In the genomic region with DNA sequence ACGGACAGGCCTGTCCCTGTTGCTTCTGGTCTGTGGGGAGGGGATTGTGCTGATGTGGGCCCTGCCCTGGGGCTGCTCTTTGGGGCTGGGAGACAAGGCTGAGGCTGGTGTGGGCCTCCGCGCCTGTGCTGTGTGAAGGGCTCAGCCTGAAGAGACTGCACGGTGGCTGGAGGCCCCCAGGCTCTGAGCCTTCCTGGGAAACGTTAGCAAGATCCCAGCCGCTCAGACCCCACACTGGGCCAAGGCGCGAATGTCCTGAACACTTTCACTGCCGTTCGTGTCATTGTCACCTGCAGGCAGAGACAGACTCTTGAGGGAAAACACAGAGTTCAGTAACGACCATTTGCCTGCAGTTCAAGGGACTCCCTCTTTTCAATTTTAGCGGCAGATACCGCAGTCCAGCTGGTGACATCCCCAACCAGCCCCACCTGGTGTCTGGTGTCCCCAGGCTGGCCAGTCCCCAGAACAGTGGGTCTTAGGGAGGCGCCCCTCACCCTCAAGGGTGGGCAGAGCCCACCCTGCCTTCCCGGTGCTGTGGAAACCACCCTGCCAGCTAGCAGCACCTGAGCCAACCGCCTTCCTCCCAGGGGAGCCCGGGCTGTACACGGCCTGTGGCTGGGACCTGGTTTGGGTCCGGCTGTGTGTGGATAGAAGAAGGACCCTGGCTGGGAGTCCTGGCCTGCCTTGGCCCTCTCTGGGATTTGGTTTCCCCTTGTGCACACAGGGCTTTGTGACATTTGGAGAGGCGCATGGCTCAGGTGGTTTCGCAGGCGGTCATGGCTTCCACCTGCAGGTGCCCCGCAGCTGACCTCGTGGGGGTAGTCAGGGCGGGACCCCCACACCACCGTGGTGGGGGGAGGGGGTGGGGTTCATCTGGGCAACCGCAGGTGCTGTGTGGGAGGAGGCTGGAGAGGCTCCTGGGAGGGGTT, we compare ENCODE assay signal across 30 cellular contexts. TPM values are rescaled to one million over a fixed set of nuclear protein-coding genes. Genes with fewer than 3 reads are reported as not detected.
DNase-seq lines count a peak whose midpoint lies in the region; ATAC-seq and TF ChIP-seq lines count a peak whose summit lies in the region.
"Had no signal": no experiment of that assay in that cellular context is flagged by ENCODE, and none has a peak within 500 bp of the region (broad histone marks: within the 10 kb centered on the region; RNA-seq: fewer than 3 reads in every experiment).

No MANE protein-coding gene starts in this region.

- no peak overlapping the region for H3K27ac ChIP-seq in right atrium auricular region
- no peak overlapping the region for H3K27ac ChIP-seq in OCI-LY1 (ENCODE audit: low read depth, low read length, poor library complexity, severe bottlenecking)
- no peak overlapping the region for H3K27ac ChIP-seq in left lung
- H3K27ac ChIP-seq: A549, prostate gland, SJSA1, testis had no signal

- no peak overlapping the region for H2AFZ ChIP-seq in OCI-LY1 (ENCODE audit: low read length)

- H3K9me3 ChIP-seq in right atrium auricular region (no peaks in the 10 kb centered on the region), OCI-LY1 (ENCODE audit: low read length) (no peaks in the 10 kb centered on the region), left lung (no peaks in the 10 kb centered on the region)
- H3K9me3 ChIP-seq: A549, prostate gland, SJSA1, testis had no signal

- H4K20me1 ChIP-seq in OCI-LY1 (ENCODE audit: insufficient read depth, low read length) = no peaks in the 10 kb centered on the region

- no peaks in the 10 kb centered on the region for H3K27me3 ChIP-seq in right atrium auricular region
- no peaks in the 10 kb centered on the region; the same call in 1 of the 2 replicates for H3K27me3 ChIP-seq in OCI-LY1 (ENCODE audit: insufficient read depth, low read length)
- H3K27me3 ChIP-seq in left lung = peaks cover 4 to 49% of the 10 kb centered on the region in 2 donors
- H3K27me3 ChIP-seq: SJSA1, testis had no signal

- H3K36me3 ChIP-seq in right atrium auricular region (no peaks in the 10 kb centered on the region), OCI-LY1 (ENCODE audit: insufficient read depth, low read length) (no peaks in the 10 kb centered on the region), left lung (no peaks in the 10 kb centered on the region)
- H3K36me3 ChIP-seq: prostate gland, SJSA1 had no signal

- peaks cover 35% of the 10 kb centered on the region for H3K27me3 Mint-ChIP-seq in stimulated activated memory B cell treated with anti-CD40 and anti-IgM and Interleukin-4, amounts not matched to agents 10 μg/mL and 1 μg/mL and 100 μg/mL, for 72 hours

- H3K9ac ChIP-seq in OCI-LY1 (ENCODE audit: low read length) = no peak overlapping the region; the same call in 1 of the 2 replicates

- peak overlapping the region; percentile 11 for H3K4me3 Mint-ChIP-seq in stimulated activated memory B cell treated with anti-CD40 and anti-IgM and Interleukin-4, amounts not matched to agents 10 μg/mL and 1 μg/mL and 100 μg/mL, for 72 hours
- H3K4me3 Mint-ChIP-seq: activated T-cell treated with anti-CD3 and anti-CD28 coated beads, Interleukin-2, amount 50 U/mL, for 72 hours; central memory CD8-positive, alpha-beta T cell; effector memory CD8-positive, alpha-beta T cell; stimulated activated naive CD8-positive, alpha-beta T cell treated with anti-CD3 and anti-CD28 coated beads, Interleukin-15, Interleukin-2, amounts not matched to agents 100 ng/mL and 50 ng/mL, for 24 hours; T-cell had no signal

- H3K79me2 ChIP-seq in OCI-LY1 (ENCODE audit: insufficient read depth, low read length) = no peaks in the 10 kb centered on the region

- TF ChIP-seq CTCF in right atrium auricular region (IDR thresholded peaks at IDR 0.05) (no peak), OCI-LY1 (IDR thresholded peaks at IDR 0.05; ENCODE audit: low read length) (no peak), left lung (IDR thresholded peaks at IDR 0.05) (no peak)

- H3K9me3 Mint-ChIP-seq in stimulated activated memory B cell treated with anti-CD40 and anti-IgM and Interleukin-4, amounts not matched to agents 10 μg/mL and 1 μg/mL and 100 μg/mL, for 72 hours = no peaks in the 10 kb centered on the region
- H3K9me3 Mint-ChIP-seq: activated T-cell treated with anti-CD3 and anti-CD28 coated beads, Interleukin-2, amount 50 U/mL, for 72 hours; central memory CD8-positive, alpha-beta T cell; effector memory CD8-positive, alpha-beta T cell; stimulated activated naive CD8-positive, alpha-beta T cell treated with anti-CD3 and anti-CD28 coated beads, Interleukin-15, Interleukin-2, amounts not matched to agents 100 ng/mL and 50 ng/mL, for 24 hours; T-cell had no signal

- H3K4me2 ChIP-seq in OCI-LY1 (ENCODE audit: low read length) = peak overlapping the region; percentile 19; the same call in 1 of the 2 replicates
- H3K4me2 ChIP-seq: A549 had no signal

- H3K4me3 ChIP-seq in right atrium auricular region (no peak overlapping the region), OCI-LY1 (ENCODE audit: low read depth, low read length, poor library complexity, severe bottlenecking) (no peak overlapping the region), left lung (no peak overlapping the region)
- H3K4me3 ChIP-seq: A549, prostate gland, SJSA1 had no signal

- peaks cover 4% of the 10 kb centered on the region; the same call in 1 of the 2 replicates for H3F3A ChIP-seq in OCI-LY1 (ENCODE audit: insufficient read depth, low read length)

- peaks cover 61% of the 10 kb centered on the region for H3K4me1 Mint-ChIP-seq in stimulated activated memory B cell treated with anti-CD40 and anti-IgM and Interleukin-4, amounts not matched to agents 10 μg/mL and 1 μg/mL and 100 μg/mL, for 72 hours

- no peaks in the 10 kb centered on the region for H3K9me2 ChIP-seq in OCI-LY1 (ENCODE audit: low read depth, low read length)

- peak overlapping the region; percentile 81 for H3K27ac Mint-ChIP-seq in stimulated activated memory B cell treated with anti-CD40 and anti-IgM and Interleukin-4, amounts not matched to agents 10 μg/mL and 1 μg/mL and 100 μg/mL, for 72 hours
- H3K27ac Mint-ChIP-seq: activated T-cell treated with anti-CD3 and anti-CD28 coated beads, Interleukin-2, amount 50 U/mL, for 72 hours; effector memory CD8-positive, alpha-beta T cell; stimulated activated naive CD8-positive, alpha-beta T cell treated with anti-CD3 and anti-CD28 coated beads, Interleukin-15, Interleukin-2, amounts not matched to agents 100 ng/mL and 50 ng/mL, for 24 hours; T-cell had no signal

- ATAC-seq in Right ventricle myocardium inferior (no peak), left lung (no peak), GM18520 (IDR thresholded peaks at IDR 0.05; ENCODE audit: unreplicated experiment) (no peak), HG03520 (IDR thresholded peaks at IDR 0.05; ENCODE audit: unreplicated experiment) (no peak)
- peak; percentile 38 for ATAC-seq in stimulated activated memory B cell treated with anti-CD40 and anti-IgM and Interleukin-4, amounts not matched to agents 10 μg/mL and 1 μg/mL and 100 μg/mL, for 72 hours
- ATAC-seq: activated T-cell treated with anti-CD3 and anti-CD28 coated beads, Interleukin-2, amount 50 U/mL, for 72 hours; effector memory CD8-positive, alpha-beta T cell; left lobe of liver; T-cell had no signal

- DNase-seq in Right ventricle myocardium inferior (ENCODE audit: missing footprints) = peak; percentile 49
- no peak for DNase-seq in right atrium auricular region (ENCODE audit: low spot score)
- DNase-seq in left lung = peak; percentile 28 to 69
- no peak for DNase-seq in AG08396 (ENCODE audit: low spot score)
- DNase-seq: activated CD4-positive, alpha-beta T cell treated with anti-CD3 and anti-CD28 coated beads, Interleukin-2, amount 50 U/mL, for 1 hour; activated T-cell treated with anti-CD3 and anti-CD28 coated beads, Interleukin-2, amount 50 U/mL, for 72 hours; AML-193; effector memory CD8-positive, alpha-beta T cell; erythroblast; glutamatergic neuron; HCEC 1CT; NCI-H1436 treated with DMSO at 0.1 percent for 48 hours; NCI-H2107; NCI-H345; NCI-H774; nucleus accumbens; T-cell; testis had no signal

- intact Hi-C loops in Right ventricle myocardium inferior (cut with DNase I) (no loop called here), left lung (cut with DNase I) (no loop called here)

- H3K36me3 Mint-ChIP-seq in stimulated activated memory B cell treated with anti-CD40 and anti-IgM and Interleukin-4, amounts not matched to agents 10 μg/mL and 1 μg/mL and 100 μg/mL, for 72 hours = no peaks in the 10 kb centered on the region
- H3K36me3 Mint-ChIP-seq: T-cell had no signal

- peaks cover 0 to 14% of the 10 kb centered on the region in 2 donors for H3K4me1 ChIP-seq in right atrium auricular region
- H3K4me1 ChIP-seq in OCI-LY1 (ENCODE audit: insufficient read depth, low read length, severe bottlenecking) = peaks cover 24% of the 10 kb centered on the region
- peaks cover 0 to 9% of the 10 kb centered on the region in 2 donors for H3K4me1 ChIP-seq in left lung
- H3K4me1 ChIP-seq: prostate gland, SJSA1, testis had no signal

RNA-seq across cellular contexts. Expression of a gene that starts 5.7 kb away (rescaled TPM):
- total RNA-seq in Right ventricle myocardium inferior (0.43 TPM), right atrium auricular region (1 to 10 TPM in 1 of 2 donors, under 1 TPM in 1; 0.67 to 1.7 TPM), left lung (1 to 10 TPM; 2.1 to 4.6 TPM)
- total RNA-seq: RPMI7951, skeletal muscle tissue had no signal

RNA-seq across cellular contexts. Expression of a gene that starts 9.5 kb away (rescaled TPM):
- total RNA-seq in Right ventricle myocardium inferior (22.3 TPM), right atrium auricular region (10 to 100 TPM; 12.3 to 20.0 TPM), left lung (10 to 100 TPM; 37.5 to 54.2 TPM)

RNA-seq across cellular contexts. Expression of a gene that starts 24.6 kb away (rescaled TPM):
- 15.5 TPM for total RNA-seq in Right ventricle myocardium inferior
- total RNA-seq in right atrium auricular region = 10 to 100 TPM; 18.0 to 20.0 TPM
- total RNA-seq in left lung = 10 to 100 TPM; 19.5 to 22.0 TPM

Comparison
In these comparisons a context has a peak if more than half of its experiments do, and no peak if none do; other contexts are left out.
1. DNase-seq: peak in Right ventricle myocardium inferior (single experiment) and left lung (2 of 2); none in right atrium auricular region (single experiment) and AG08396 (single experiment).